In genomic region chr17:6361733-6362132, GRCh38 we compare ENCODE assay signal across 17 cellular contexts.
A peak's percentile ranks its signal among the peaks of the same experiment; 100 is the strongest.
DNase-seq lines count a peak whose midpoint lies in the region; ATAC-seq, FAIRE-seq and TF ChIP-seq lines count a peak whose summit lies in the region.
"Had no signal": no experiment of that assay in that cellular context is flagged by ENCODE, and none has a peak within 500 bp of the region (broad histone marks: within the 10 kb centered on the region; RNA-seq: fewer than 3 reads in every experiment).

No MANE protein-coding gene starts in this region.

- no peaks in the 10 kb centered on the region for H3K9me3 ChIP-seq in mammary epithelial cell (replicated peaks; ENCODE audit: insufficient read depth, low read length)
- no peaks in the 10 kb centered on the region for H3K9me3 ChIP-seq in endothelial cell of umbilical vein (replicated peaks; ENCODE audit: control insufficient read depth, insufficient read depth, low read length)
- H3K9me3 ChIP-seq: SJSA1, suprapubic skin had no signal

- no peaks in the 10 kb centered on the region for H3K9me1 ChIP-seq in endothelial cell of umbilical vein (replicated peaks; ENCODE audit: control insufficient read depth, extremely low read depth, insufficient read depth, low read length)

- H3K4me3 ChIP-seq in mammary epithelial cell (replicated peaks in 1 of 3; ENCODE audit: insufficient read depth in 1 of 3, low read depth in 2 of 3, low read length in 3 of 3) (no peak overlapping the region), endothelial cell of umbilical vein (replicated peaks in 1 of 3; ENCODE audit: insufficient read depth in 1 of 3, low read depth in 1 of 3, low read length in 3 of 3) (no peak overlapping the region)
- H3K4me3 ChIP-seq: SJSA1, suprapubic skin had no signal

- no peak overlapping the region for H3K27ac ChIP-seq in mammary epithelial cell (ENCODE audit: insufficient read depth, low read depth, low read length)
- no peak overlapping the region for H3K27ac ChIP-seq in endothelial cell of umbilical vein (ENCODE audit: insufficient read depth, low read depth, low read length)
- H3K27ac ChIP-seq: SJSA1, suprapubic skin had no signal

- no peaks in the 10 kb centered on the region for H3K79me2 ChIP-seq in mammary epithelial cell (ENCODE audit: insufficient read depth, low read length)
- H3K79me2 ChIP-seq in endothelial cell of umbilical vein (ENCODE audit: control insufficient read depth, insufficient read depth, low read length) = no peaks in the 10 kb centered on the region

- CTCF ChIA-PET in MCF 10A (lab: Yijun Ruan, JAX) (no interaction called here), mammary epithelial cell (lab: Charles Lee; ENCODE audit: low non-redundant PET) (no interaction called here), endothelial cell of umbilical vein (lab: Charles Lee) (no interaction called here)

- H3K27me3 Mint-ChIP-seq in MCF 10A (ENCODE audit: insufficient read depth, unreplicated experiment) = peaks cover 17% of the 10 kb centered on the region

- H3K4me2 ChIP-seq in mammary epithelial cell (ENCODE audit: insufficient read depth, low read depth, low read length) = no peak overlapping the region
- H3K4me2 ChIP-seq in endothelial cell of umbilical vein (ENCODE audit: insufficient read depth, low read length) = no peak overlapping the region

- dilution Hi-C loops in mammary epithelial cell (cut with HindIII; ENCODE audit: low sequenced_read_pairs) = loop anchor here (5.0 kb wide), 1 partner anchor 104 kb away; no protein-coding TSS in a partner anchor
- dilution Hi-C loops in endothelial cell of umbilical vein (cut with MboI; ENCODE audit: extremely low pct_ligation_motif_present, low sequenced_read_pairs) = no loop called here

- no peak overlapping the region for H3K27ac Mint-ChIP-seq in MCF 10A (ENCODE audit: low read depth, unreplicated experiment)
- H3K27ac Mint-ChIP-seq: activated CD8-positive, alpha-beta T cell treated with anti-CD3 and anti-CD28 coated beads, Interleukin-2, amount 10 ng/mL, durations not matched to agents 7 days and 5 days; activated T-helper 2 cell treated with anti-CD3 and anti-CD28 coated beads, Interferon-gamma antibody, Interleukin-2, Interleukin-4, amounts not matched to agents 10 μg/mL and 5 μg/mL and 100 μg/mL, durations not matched to agents 14 hours and 24 hours and 36 hours; naive B cell had no signal

- FAIRE-seq in endothelial cell of umbilical vein (lab: Jason Lieb, UNC) = peak; percentile 42

- POLR2A ChIA-PET in MCF 10A (lab: Yijun Ruan, JAX) = no interaction called here
- POLR2A ChIA-PET in endothelial cell of umbilical vein (lab: Charles Lee) = no interaction called here

- no peak overlapping the region for H3K4me3 Mint-ChIP-seq in MCF 10A (ENCODE audit: unreplicated experiment)
- H3K4me3 Mint-ChIP-seq: activated CD8-positive, alpha-beta T cell treated with anti-CD3 and anti-CD28 coated beads, Interleukin-2, amount 10 ng/mL, durations not matched to agents 7 days and 5 days had no signal

- H3K36me3 ChIP-seq in mammary epithelial cell (ENCODE audit: insufficient read depth, low read length) = no peaks in the 10 kb centered on the region
- no peaks in the 10 kb centered on the region for H3K36me3 ChIP-seq in endothelial cell of umbilical vein (ENCODE audit: control insufficient read depth in 2 of 2, extremely low read depth in 1 of 2, insufficient read depth in 2 of 2, low read length in 2 of 2)
- H3K36me3 ChIP-seq: SJSA1, suprapubic skin had no signal

- ATAC-seq in GM18502 (IDR thresholded peaks at IDR 0.05; ENCODE audit: poor library complexity, unreplicated experiment) = no peak
- ATAC-seq in left colon = no peak
- ATAC-seq: activated CD8-positive, alpha-beta T cell treated with anti-CD3 and anti-CD28 coated beads, Interleukin-2, amount 10 ng/mL, durations not matched to agents 7 days and 5 days; left lobe of liver had no signal

- peaks cover 20% of the 10 kb centered on the region for H3K4me1 Mint-ChIP-seq in MCF 10A (ENCODE audit: insufficient read depth, unreplicated experiment)
- H3K4me1 Mint-ChIP-seq: naive B cell had no signal

- H3K4me1 ChIP-seq in mammary epithelial cell (ENCODE audit: insufficient read depth, low read length) = peaks cover 11% of the 10 kb centered on the region
- H3K4me1 ChIP-seq in endothelial cell of umbilical vein (ENCODE audit: control insufficient read depth, extremely low read depth, insufficient read depth, low read length) = no peaks in the 10 kb centered on the region
- H3K4me1 ChIP-seq: suprapubic skin had no signal

- no TSS peak for BruUV-seq in MCF 10A (replicated peaks; lab: Mats Ljungman, UMichigan)
- BruUV-seq in mammary epithelial cell (replicated peaks; lab: Mats Ljungman, UMichigan) = no TSS peak
- BruUV-seq in endothelial cell of umbilical vein (replicated peaks; lab: Mats Ljungman, UMichigan) = no TSS peak

- in situ Hi-C loops in mammary epithelial cell (cut with MboI; ENCODE audit: low sequenced_read_pairs in 2 of 2) = no loop called here

- no peak for TF ChIP-seq POLR2A in endothelial cell of umbilical vein (IDR thresholded peaks at IDR 0.05; ENCODE audit: low read depth, low read length)

- TF ChIP-seq CTCF in MCF 10A (IDR thresholded peaks at IDR 0.05; ENCODE audit: unreplicated experiment) = no peak
- TF ChIP-seq CTCF in mammary epithelial cell (conservative IDR thresholded peaks at IDR 0.05 in 1 of 2, IDR thresholded peaks at IDR 0.05 in 1 of 2; ENCODE audit: extremely low read depth in 1 of 2, insufficient read depth in 1 of 2, low read depth in 1 of 2, low read length in 2 of 2) = no peak
- TF ChIP-seq CTCF in endothelial cell of umbilical vein (IDR thresholded peaks at IDR 0.05; ENCODE audit: extremely low read depth in 1 of 2, insufficient read depth in 1 of 2, low read depth in 1 of 2, low read length in 2 of 2) = no peak

- intact Hi-C loops in MCF 10A (cut with micrococcal nuclease) = no loop called here
- intact Hi-C loops in mammary epithelial cell (cut with micrococcal nuclease) = no loop called here
- intact Hi-C loops in endothelial cell of umbilical vein (cut with micrococcal nuclease) = no loop called here
- intact Hi-C loops in left colon (cut with DNase I, micrococcal nuclease) = no loop called here

- peaks cover 7% of the 10 kb centered on the region for H3K36me3 Mint-ChIP-seq in MCF 10A (ENCODE audit: insufficient read depth, unreplicated experiment)
- H3K36me3 Mint-ChIP-seq: naive B cell had no signal

- H4K20me1 ChIP-seq in mammary epithelial cell (ENCODE audit: insufficient read depth, low read length) (no peaks in the 10 kb centered on the region), endothelial cell of umbilical vein (replicated peaks; ENCODE audit: control insufficient read depth, extremely low read depth, insufficient read depth, low read length) (no peaks in the 10 kb centered on the region)

- H2AFZ ChIP-seq in mammary epithelial cell (ENCODE audit: low read depth, low read length) (no peak overlapping the region), endothelial cell of umbilical vein (ENCODE audit: low read depth, low read length) (no peak overlapping the region)

- WGBS in mammary epithelial cell (ENCODE audit: low coverage, missing lambda C conversion rate) = 59% methylated on average over 5 of the region's 5 CpGs

- no peaks in the 10 kb centered on the region for H3K9me3 Mint-ChIP-seq in MCF 10A (ENCODE audit: unreplicated experiment)
- H3K9me3 Mint-ChIP-seq: activated T-helper 2 cell treated with anti-CD3 and anti-CD28 coated beads, Interferon-gamma antibody, Interleukin-2, Interleukin-4, amounts not matched to agents 10 μg/mL and 5 μg/mL and 100 μg/mL, durations not matched to agents 14 hours and 24 hours and 36 hours had no signal

- H3K9ac ChIP-seq in mammary epithelial cell (ENCODE audit: insufficient read depth, low read length) (no peak overlapping the region), endothelial cell of umbilical vein (replicated peaks; ENCODE audit: extremely low read depth, insufficient read depth, low read length) (no peak overlapping the region)

- H3K27me3 ChIP-seq in mammary epithelial cell (ENCODE audit: insufficient read depth, low read length) = no peaks in the 10 kb centered on the region
- peaks cover 8 to 12% of the 10 kb centered on the region in 2 experiments for H3K27me3 ChIP-seq in endothelial cell of umbilical vein (ENCODE audit: control insufficient read depth in 2 of 2, insufficient read depth in 2 of 2, low read length in 2 of 2)

- DNase-seq in MCF 10A (ENCODE audit: unreplicated experiment) (peak; percentile 28), mammary epithelial cell (no peak), NCI-H82 treated with DMSO at 0.1 percent for 48 hours (lab: John Stamatoyannopoulos, UW; ENCODE audit: unreplicated experiment) (peak; percentile 17), endothelial cell of umbilical vein (ENCODE audit: low read depth, low spot score) (peak; percentile 57), ureter (ENCODE audit: low spot score) (peak; percentile 4), NCI-H2196 (lab: John Stamatoyannopoulos, UW; ENCODE audit: unreplicated experiment) (no peak), left colon (no peak)
- DNase-seq: activated CD8-positive, alpha-beta T cell treated with anti-CD3 and anti-CD28 coated beads, Interleukin-2, amount 10 ng/mL, durations not matched to agents 7 days and 5 days; amniotic stem cell; COR-L47; naive B cell; NCI-H1048 had no signal

TF ChIP-seq in endothelial cell of umbilical vein, 7 proteins besides CTCF, POLR2A, EP300 and RAD21:
- no peak for TF ChIP-seq EZH2 (IDR thresholded peaks at IDR 0.05; ENCODE audit: borderline replicate concordance, low read depth, low read length, severe bottlenecking)
- TF ChIP-seq JUN (IDR thresholded peaks at IDR 0.05; ENCODE audit: borderline replicate concordance, insufficient read depth, insufficient read length, low read depth) = no peak
- TF ChIP-seq MYC (IDR thresholded peaks at IDR 0.05; ENCODE audit: low read depth, low read length) = no peak

Comparison
In these comparisons a context has a peak if more than half of its experiments do, and no peak if none do; other contexts are left out.
1. DNase-seq: peak in MCF 10A (single experiment), NCI-H82 treated with DMSO at 0.1 percent for 48 hours (single experiment), endothelial cell of umbilical vein (single experiment) and ureter (single experiment); none in mammary epithelial cell (single experiment), NCI-H2196 (single experiment) and left colon (0 of 2).